ENCODE assay signal across 2 cellular contexts in the genomic region with DNA sequence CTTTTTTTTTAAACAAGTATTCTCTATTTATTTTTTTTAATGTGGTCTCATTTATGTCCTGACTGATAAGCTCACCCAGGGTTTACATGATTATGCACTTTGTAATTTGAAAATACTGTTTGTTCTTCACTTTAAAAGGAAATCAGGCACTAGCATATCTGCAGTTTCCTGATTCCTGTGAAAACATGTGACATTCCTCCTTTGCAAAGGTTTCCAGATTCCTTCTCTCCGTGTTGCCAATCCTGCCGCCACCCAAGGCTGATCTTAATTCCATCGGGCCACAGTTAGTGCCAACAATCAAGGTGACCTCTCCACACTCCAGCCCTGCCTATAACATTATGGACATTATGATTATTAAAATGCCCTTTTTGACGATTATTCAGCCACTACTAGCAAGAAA.
TF ChIP-seq lines count a peak whose summit lies in the region.

No MANE protein-coding gene starts in this region.

TF ChIP-seq in IMR-90, 13 proteins besides CTCF, POLR2A, EP300 and RAD21:
- TF ChIP-seq CEBPB (IDR thresholded peaks at IDR 0.05; ENCODE audit: low read depth, low read length): no peak
- no peak for TF ChIP-seq MAZ (IDR thresholded peaks at IDR 0.05; ENCODE audit: borderline replicate concordance, low read depth, low read length)
- TF ChIP-seq CHD1 (IDR thresholded peaks at IDR 0.05; ENCODE audit: low read depth, low read length): no peak
- TF ChIP-seq, protein P1, sequence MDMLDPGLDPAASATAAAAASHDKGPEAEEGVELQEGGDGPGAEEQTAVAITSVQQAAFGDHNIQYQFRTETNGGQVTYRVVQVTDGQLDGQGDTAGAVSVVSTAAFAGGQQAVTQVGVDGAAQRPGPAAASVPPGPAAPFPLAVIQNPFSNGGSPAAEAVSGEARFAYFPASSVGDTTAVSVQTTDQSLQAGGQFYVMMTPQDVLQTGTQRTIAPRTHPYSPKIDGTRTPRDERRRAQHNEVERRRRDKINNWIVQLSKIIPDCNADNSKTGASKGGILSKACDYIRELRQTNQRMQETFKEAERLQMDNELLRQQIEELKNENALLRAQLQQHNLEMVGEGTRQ (IDR thresholded peaks at IDR 0.05; ENCODE audit: low read depth, low read length): no peak

TF ChIP-seq in SK-N-SH, 30 proteins besides CTCF, POLR2A, EP300 and RAD21:
- TF ChIP-seq, protein P2, sequence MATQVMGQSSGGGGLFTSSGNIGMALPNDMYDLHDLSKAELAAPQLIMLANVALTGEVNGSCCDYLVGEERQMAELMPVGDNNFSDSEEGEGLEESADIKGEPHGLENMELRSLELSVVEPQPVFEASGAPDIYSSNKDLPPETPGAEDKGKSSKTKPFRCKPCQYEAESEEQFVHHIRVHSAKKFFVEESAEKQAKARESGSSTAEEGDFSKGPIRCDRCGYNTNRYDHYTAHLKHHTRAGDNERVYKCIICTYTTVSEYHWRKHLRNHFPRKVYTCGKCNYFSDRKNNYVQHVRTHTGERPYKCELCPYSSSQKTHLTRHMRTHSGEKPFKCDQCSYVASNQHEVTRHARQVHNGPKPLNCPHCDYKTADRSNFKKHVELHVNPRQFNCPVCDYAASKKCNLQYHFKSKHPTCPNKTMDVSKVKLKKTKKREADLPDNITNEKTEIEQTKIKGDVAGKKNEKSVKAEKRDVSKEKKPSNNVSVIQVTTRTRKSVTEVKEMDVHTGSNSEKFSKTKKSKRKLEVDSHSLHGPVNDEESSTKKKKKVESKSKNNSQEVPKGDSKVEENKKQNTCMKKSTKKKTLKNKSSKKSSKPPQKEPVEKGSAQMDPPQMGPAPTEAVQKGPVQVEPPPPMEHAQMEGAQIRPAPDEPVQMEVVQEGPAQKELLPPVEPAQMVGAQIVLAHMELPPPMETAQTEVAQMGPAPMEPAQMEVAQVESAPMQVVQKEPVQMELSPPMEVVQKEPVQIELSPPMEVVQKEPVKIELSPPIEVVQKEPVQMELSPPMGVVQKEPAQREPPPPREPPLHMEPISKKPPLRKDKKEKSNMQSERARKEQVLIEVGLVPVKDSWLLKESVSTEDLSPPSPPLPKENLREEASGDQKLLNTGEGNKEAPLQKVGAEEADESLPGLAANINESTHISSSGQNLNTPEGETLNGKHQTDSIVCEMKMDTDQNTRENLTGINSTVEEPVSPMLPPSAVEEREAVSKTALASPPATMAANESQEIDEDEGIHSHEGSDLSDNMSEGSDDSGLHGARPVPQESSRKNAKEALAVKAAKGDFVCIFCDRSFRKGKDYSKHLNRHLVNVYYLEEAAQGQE (IDR thresholded peaks at IDR 0.05; ENCODE audit: low read depth, low read length): no peak
- TF ChIP-seq, protein P3, sequence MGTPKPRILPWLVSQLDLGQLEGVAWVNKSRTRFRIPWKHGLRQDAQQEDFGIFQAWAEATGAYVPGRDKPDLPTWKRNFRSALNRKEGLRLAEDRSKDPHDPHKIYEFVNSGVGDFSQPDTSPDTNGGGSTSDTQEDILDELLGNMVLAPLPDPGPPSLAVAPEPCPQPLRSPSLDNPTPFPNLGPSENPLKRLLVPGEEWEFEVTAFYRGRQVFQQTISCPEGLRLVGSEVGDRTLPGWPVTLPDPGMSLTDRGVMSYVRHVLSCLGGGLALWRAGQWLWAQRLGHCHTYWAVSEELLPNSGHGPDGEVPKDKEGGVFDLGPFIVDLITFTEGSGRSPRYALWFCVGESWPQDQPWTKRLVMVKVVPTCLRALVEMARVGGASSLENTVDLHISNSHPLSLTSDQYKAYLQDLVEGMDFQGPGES (IDR thresholded peaks at IDR 0.05; ENCODE audit: low read depth, low read length): no peak
- TF ChIP-seq RFX5 (IDR thresholded peaks at IDR 0.05; ENCODE audit: low read length) (no peak), TAF1 (IDR thresholded peaks at IDR 0.05; ENCODE audit: borderline replicate concordance, low read depth, low read length) (no peak), RCOR1 (IDR thresholded peaks at IDR 0.05; ENCODE audit: low read length) (no peak), SIN3A (IDR thresholded peaks at IDR 0.05; ENCODE audit: borderline replicate concordance, low read depth, low read length) (no peak)
- TF ChIP-seq, protein P1 (IDR thresholded peaks at IDR 0.05; ENCODE audit: borderline replicate concordance, low read depth, low read length): no peak
